1 cellular context compared by ENCODE assay signal in genomic region chr12:105031061-105031807, GRCh38.
TF ChIP-seq lines count a peak whose summit lies in the region.

No MANE protein-coding gene starts in this region.

TF ChIP-seq in GM12878, 131 proteins besides CTCF, POLR2A, EP300 and RAD21 (continued from another document):
- TF ChIP-seq CUX1 (IDR thresholded peaks at IDR 0.05; ENCODE audit: insufficient replicate concordance, low read depth, low read length) (no peak), CEBPB (IDR thresholded peaks at IDR 0.05; ENCODE audit: borderline replicate concordance in 1 of 2, low read depth in 2 of 2, low read length in 2 of 2) (no peak), CBX3 (IDR thresholded peaks at IDR 0.05; ENCODE audit: borderline replicate concordance, low read depth) (no peak), POLR2AphosphoS2 (IDR thresholded peaks at IDR 0.05; ENCODE audit: low read depth, low read length) (no peak), RB1 (IDR thresholded peaks at IDR 0.05; ENCODE audit: borderline replicate concordance) (no peak), TCF3 (IDR thresholded peaks at IDR 0.05; ENCODE audit: borderline replicate concordance, insufficient read depth, low read depth, low read length) (no peak), SIN3A (IDR thresholded peaks at IDR 0.05; ENCODE audit: low read depth, low read length) (no peak), HCFC1 (IDR thresholded peaks at IDR 0.05; ENCODE audit: low read length) (no peak), NFXL1 (IDR thresholded peaks at IDR 0.05; ENCODE audit: borderline replicate concordance) (no peak), NFYA (IDR thresholded peaks at IDR 0.05; ENCODE audit: borderline replicate concordance, low read depth, low read length) (no peak), SUZ12 (IDR thresholded peaks at IDR 0.05; ENCODE audit: unreplicated experiment) (no peak), SPI1 (IDR thresholded peaks at IDR 0.05; ENCODE audit: borderline replicate concordance, insufficient read depth, low read depth, low read length) (no peak), ATF3 (IDR thresholded peaks at IDR 0.05; ENCODE audit: borderline replicate concordance, extremely low read depth, low read depth, low read length) (no peak), ZNF622 (IDR thresholded peaks at IDR 0.05) (no peak), ZNF207 (IDR thresholded peaks at IDR 0.05; ENCODE audit: borderline replicate concordance) (no peak), POLR2AphosphoS5 (IDR thresholded peaks at IDR 0.05; ENCODE audit: low read length) (no peak), ZNF384 (IDR thresholded peaks at IDR 0.05; ENCODE audit: borderline replicate concordance, low read depth, low read length) (no peak), MTA2 (IDR thresholded peaks at IDR 0.05; ENCODE audit: low read depth) (0 out of 2 replicates have a peak, but pooled peaks have one; percentile 45), CREM (IDR thresholded peaks at IDR 0.05; ENCODE audit: low read depth) (no peak), STAT3 (IDR thresholded peaks at IDR 0.05; ENCODE audit: low read depth, low read length) (no peak), NKRF (conservative IDR thresholded peaks at IDR 0.05) (no peak), IRF3 (IDR thresholded peaks at IDR 0.05) (no peak), ZBTB4 (CRISPR knock-in tag; IDR thresholded peaks at IDR 0.05) (no peak), MTA3 (IDR thresholded peaks at IDR 0.05; ENCODE audit: borderline replicate concordance, low read length) (peak; percentile 50; the same call in 1 of the 2 replicates), CBX5 (IDR thresholded peaks at IDR 0.05; ENCODE audit: low read depth) (no peak)
